1 cellular context compared by ENCODE assay signal in genomic region chr4:3526456-3526855, GRCh38.
TF ChIP-seq lines count a peak whose summit lies in the region.

No MANE protein-coding gene starts in this region.

TF ChIP-seq in H1, 55 proteins besides CTCF, POLR2A, EP300 and RAD21:
- no peak for TF ChIP-seq CHD7 (IDR thresholded peaks at IDR 0.05; ENCODE audit: insufficient replicate concordance, low read length)
